31 cellular contexts compared by ENCODE assay signal in genomic region chr3:15886521-15886920, GRCh38.
DNase-seq lines count a peak whose midpoint lies in the region; ATAC-seq, FAIRE-seq and TF ChIP-seq lines count a peak whose summit lies in the region.
"Had no signal": no experiment of that assay in that cellular context is flagged by ENCODE, and none has a peak within 500 bp of the region (broad histone marks: within the 10 kb centered on the region; RNA-seq: fewer than 3 reads in every experiment).

No MANE protein-coding gene starts in this region.

- H3K36me3 ChIP-seq in HEK293 (ENCODE audit: control insufficient read depth in 2 of 2, insufficient read depth in 1 of 2, low read length in 2 of 2) (no peaks in the 10 kb centered on the region), K562 (ENCODE audit: control insufficient read depth, insufficient read depth, low read length) (no peaks in the 10 kb centered on the region), upper lobe of left lung (no peaks in the 10 kb centered on the region)
- H3K36me3 ChIP-seq: BE2C; BLaER1; BLaER1 treated with 17β-estradiol and CSF1 and Interleukin-3, amounts not matched to agents 10 nM and 100 nM had no signal

- no peak overlapping the region for H3K9ac ChIP-seq in K562 (ENCODE audit: insufficient read depth in 1 of 2, low read depth in 2 of 2, low read length in 2 of 2)
- H3K9ac ChIP-seq: BLaER1; BLaER1 treated with 17β-estradiol and CSF1 and Interleukin-3, amounts not matched to agents 10 nM and 100 nM had no signal

- H3K4me2 ChIP-seq in K562 (ENCODE audit: insufficient read depth, low read length), result no peak overlapping the region
- H3K4me2 ChIP-seq: A549; BLaER1; BLaER1 treated with 17β-estradiol and CSF1 and Interleukin-3, amounts not matched to agents 10 nM and 100 nM had no signal

- H4K20me1 ChIP-seq in K562 (replicated peaks; ENCODE audit: control insufficient read depth, insufficient read depth, low read length), result no peaks in the 10 kb centered on the region
- H4K20me1 ChIP-seq: BLaER1; BLaER1 treated with 17β-estradiol and CSF1 and Interleukin-3, amounts not matched to agents 10 nM and 100 nM had no signal

- in situ Hi-C loops in K562 (cut with MboI), result no loop called here

- TF ChIP-seq CTCF in HEK293 (tag by site-specific recombination; IDR thresholded peaks at IDR 0.05) (no peak), K562 (IDR thresholded peaks at IDR 0.05 in 2 of 3, conservative IDR thresholded peaks at IDR 0.05 in 1 of 3; ENCODE audit: insufficient read depth in 2 of 3, low read depth in 1 of 3, low read length in 3 of 3) (no peak), upper lobe of left lung (IDR thresholded peaks at IDR 0.05) (no peak)

- no peaks in the 10 kb centered on the region for H3K79me2 ChIP-seq in K562 (ENCODE audit: control insufficient read depth, insufficient read depth, low read length)

- H3K27me3 ChIP-seq in K562 (ENCODE audit: control insufficient read depth in 2 of 2, insufficient read depth in 2 of 2, low read length in 2 of 2) (no peaks in the 10 kb centered on the region), upper lobe of left lung (no peaks in the 10 kb centered on the region)
- H3K27me3 ChIP-seq: BE2C; BLaER1; BLaER1 treated with 17β-estradiol and CSF1 and Interleukin-3, amounts not matched to agents 10 nM and 100 nM had no signal

- POLR2A ChIA-PET in HEK293 (lab: Yijun Ruan, JAX), result no interaction called here
- POLR2A ChIA-PET in K562 (lab: Yijun Ruan, JAX), result no interaction called here

- intact Hi-C loops in K562 (cut with micrococcal nuclease), result no loop called here

- H3K4me3 ChIP-seq in HEK293 (ENCODE audit: low read depth, low read length) (no peak overlapping the region), K562 (no peak overlapping the region), upper lobe of left lung (no peak overlapping the region)
- H3K4me3 ChIP-seq: A549; BLaER1; BLaER1 treated with 17β-estradiol and CSF1 and Interleukin-3, amounts not matched to agents 10 nM and 100 nM had no signal

- ATAC-seq in K562 (no peak), HG03025 (IDR thresholded peaks at IDR 0.05; ENCODE audit: low FRiP score, unreplicated experiment) (no peak), upper lobe of left lung (ENCODE audit: low FRiP score in 2 of 2) (no peak)
- ATAC-seq: A549; CD8-positive, alpha-beta T cell had no signal

- H3K9me1 ChIP-seq in K562 (ENCODE audit: control insufficient read depth, insufficient read depth, low read length), result no peaks in the 10 kb centered on the region

- TF ChIP-seq RAD21 in K562 (CRISPR knock-in tag; conservative IDR thresholded peaks at IDR 0.05 in 1 of 2, IDR thresholded peaks at IDR 0.05 in 1 of 2), result no peak

- no peak for FAIRE-seq in K562 (lab: Jason Lieb, UNC)
- FAIRE-seq: A204.1, A549, D721Med had no signal

- H2AFZ ChIP-seq in K562 (ENCODE audit: low read depth, low read length), result no peak overlapping the region

- CTCF ChIA-PET in HEK293 (lab: Yijun Ruan, JAX), result interaction anchor here (0.6 kb wide), 1 partner anchor 89 kb away, joined by 3 read pairs; no protein-coding TSS in a partner anchor
- CTCF ChIA-PET in K562 (lab: Yijun Ruan, JAX; ENCODE audit: low intra/inter-chr PET ratio), result no interaction called here

- TF ChIP-seq POLR2A in K562 (conservative IDR thresholded peaks at IDR 0.05) (no peak), upper lobe of left lung (IDR thresholded peaks at IDR 0.05) (no peak)

- TF ChIP-seq EP300 in K562 (IDR thresholded peaks at IDR 0.05; ENCODE audit: low read length) (no peak), upper lobe of left lung (IDR thresholded peaks at IDR 0.05) (no peak)

- H3K9me3 ChIP-seq in HEK293 (ENCODE audit: control insufficient read depth, insufficient read depth, low read depth, low read length) (no peaks in the 10 kb centered on the region), K562 (replicated peaks; ENCODE audit: control insufficient read depth, insufficient read depth, low read depth, low read length) (no peaks in the 10 kb centered on the region), upper lobe of left lung (no peaks in the 10 kb centered on the region)
- H3K9me3 ChIP-seq: BE2C, Caco-2 had no signal

- no peak overlapping the region for H3K27ac ChIP-seq in HEK293 (ENCODE audit: extremely low read depth, low read depth, low read length)
- H3K27ac ChIP-seq in K562 (ENCODE audit: extremely low read depth, low read depth, low read length), result no peak overlapping the region
- H3K27ac ChIP-seq in upper lobe of left lung, result no peak overlapping the region
- H3K27ac ChIP-seq: 22Rv1; A549; BLaER1; BLaER1 treated with 17β-estradiol and CSF1 and Interleukin-3, amounts not matched to agents 10 nM and 100 nM; C4-2B had no signal

- DNase-seq in K562 (ENCODE audit: extremely low read depth in 1 of 4, low spot score in 3 of 4) (no peak), upper lobe of left lung (no peak)
- DNase-seq: 8988T; ACHN; AML-193; BE2C; C1 segment of cervical spinal cord; Caco-2; Calu3; CD4-positive, alpha-beta memory T cell; CD4-positive, alpha-beta T cell; CD4-positive, CD25-positive, alpha-beta regulatory T cell; CD8-positive, alpha-beta memory T cell; CD8-positive, alpha-beta T cell; COR-L47; DMS 273 treated with DMSO at 0.1 percent for 48 hours; DMS153; DMS53; DMS79; DMS79 treated with DMSO at 0.1 percent for 48 hours; DND-41; EL had no signal

- H3K4me1 ChIP-seq in HEK293 (ENCODE audit: control insufficient read depth, insufficient read depth, low read length), result no peaks in the 10 kb centered on the region
- H3K4me1 ChIP-seq in K562 (replicated peaks in 1 of 2; ENCODE audit: control insufficient read depth in 2 of 2, insufficient read depth in 2 of 2, low read length in 2 of 2), result no peaks in the 10 kb centered on the region
- no peaks in the 10 kb centered on the region for H3K4me1 ChIP-seq in upper lobe of left lung
- H3K4me1 ChIP-seq: A549; BE2C; BLaER1; BLaER1 treated with 17β-estradiol and CSF1 and Interleukin-3, amounts not matched to agents 10 nM and 100 nM; Caco-2 had no signal

- no TSS peak for BruUV-seq in K562 (replicated peaks; lab: Mats Ljungman, UMichigan)

TF ChIP-seq in HEK293, 187 proteins besides CTCF, POLR2A, EP300 and RAD21 (continues in another document):
- no peak for TF ChIP-seq ZNF121 (tag by site-specific recombination; IDR thresholded peaks at IDR 0.05)
- TF ChIP-seq, protein P1, sequence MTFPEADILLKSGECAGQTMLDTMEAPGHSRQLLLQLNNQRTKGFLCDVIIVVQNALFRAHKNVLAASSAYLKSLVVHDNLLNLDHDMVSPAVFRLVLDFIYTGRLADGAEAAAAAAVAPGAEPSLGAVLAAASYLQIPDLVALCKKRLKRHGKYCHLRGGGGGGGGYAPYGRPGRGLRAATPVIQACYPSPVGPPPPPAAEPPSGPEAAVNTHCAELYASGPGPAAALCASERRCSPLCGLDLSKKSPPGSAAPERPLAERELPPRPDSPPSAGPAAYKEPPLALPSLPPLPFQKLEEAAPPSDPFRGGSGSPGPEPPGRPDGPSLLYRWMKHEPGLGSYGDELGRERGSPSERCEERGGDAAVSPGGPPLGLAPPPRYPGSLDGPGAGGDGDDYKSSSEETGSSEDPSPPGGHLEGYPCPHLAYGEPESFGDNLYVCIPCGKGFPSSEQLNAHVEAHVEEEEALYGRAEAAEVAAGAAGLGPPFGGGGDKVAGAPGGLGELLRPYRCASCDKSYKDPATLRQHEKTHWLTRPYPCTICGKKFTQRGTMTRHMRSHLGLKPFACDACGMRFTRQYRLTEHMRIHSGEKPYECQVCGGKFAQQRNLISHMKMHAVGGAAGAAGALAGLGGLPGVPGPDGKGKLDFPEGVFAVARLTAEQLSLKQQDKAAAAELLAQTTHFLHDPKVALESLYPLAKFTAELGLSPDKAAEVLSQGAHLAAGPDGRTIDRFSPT (tag by site-specific recombination; IDR thresholded peaks at IDR 0.05), result no peak
- TF ChIP-seq ATF2 (tag by site-specific recombination; IDR thresholded peaks at IDR 0.05; ENCODE audit: low read depth), result no peak

TF ChIP-seq in K562, 482 proteins besides CTCF, POLR2A, EP300 and RAD21:
- TF ChIP-seq FOXK2 (conservative IDR thresholded peaks at IDR 0.05 in 1 of 2, IDR thresholded peaks at IDR 0.05 in 1 of 2; ENCODE audit: low read depth in 2 of 2), result no peak
- TF ChIP-seq, protein P2, sequence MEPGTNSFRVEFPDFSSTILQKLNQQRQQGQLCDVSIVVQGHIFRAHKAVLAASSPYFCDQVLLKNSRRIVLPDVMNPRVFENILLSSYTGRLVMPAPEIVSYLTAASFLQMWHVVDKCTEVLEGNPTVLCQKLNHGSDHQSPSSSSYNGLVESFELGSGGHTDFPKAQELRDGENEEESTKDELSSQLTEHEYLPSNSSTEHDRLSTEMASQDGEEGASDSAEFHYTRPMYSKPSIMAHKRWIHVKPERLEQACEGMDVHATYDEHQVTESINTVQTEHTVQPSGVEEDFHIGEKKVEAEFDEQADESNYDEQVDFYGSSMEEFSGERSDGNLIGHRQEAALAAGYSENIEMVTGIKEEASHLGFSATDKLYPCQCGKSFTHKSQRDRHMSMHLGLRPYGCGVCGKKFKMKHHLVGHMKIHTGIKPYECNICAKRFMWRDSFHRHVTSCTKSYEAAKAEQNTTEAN (CRISPR knock-in tag; IDR thresholded peaks at IDR 0.05), result no peak
- no peak for TF ChIP-seq OTX1 (CRISPR knock-in tag; IDR thresholded peaks at IDR 0.05)
- peak; percentile 92 for TF ChIP-seq ZNF707 (CRISPR knock-in tag; conservative IDR thresholded peaks at IDR 0.05)
- TF ChIP-seq CREBBP (IDR thresholded peaks at IDR 0.05; ENCODE audit: low read depth, low read length), result peak; percentile 52

Comparison
In these comparisons a context has a peak if more than half of its experiments do, and no peak if none do; other contexts are left out.
1. Of the 44 proteins assayed by ChIP-seq in both K562 and HEK293: peak only in K562: none; only in HEK293: none; in both: ZNF707; in neither: 43.